In the genomic region with DNA sequence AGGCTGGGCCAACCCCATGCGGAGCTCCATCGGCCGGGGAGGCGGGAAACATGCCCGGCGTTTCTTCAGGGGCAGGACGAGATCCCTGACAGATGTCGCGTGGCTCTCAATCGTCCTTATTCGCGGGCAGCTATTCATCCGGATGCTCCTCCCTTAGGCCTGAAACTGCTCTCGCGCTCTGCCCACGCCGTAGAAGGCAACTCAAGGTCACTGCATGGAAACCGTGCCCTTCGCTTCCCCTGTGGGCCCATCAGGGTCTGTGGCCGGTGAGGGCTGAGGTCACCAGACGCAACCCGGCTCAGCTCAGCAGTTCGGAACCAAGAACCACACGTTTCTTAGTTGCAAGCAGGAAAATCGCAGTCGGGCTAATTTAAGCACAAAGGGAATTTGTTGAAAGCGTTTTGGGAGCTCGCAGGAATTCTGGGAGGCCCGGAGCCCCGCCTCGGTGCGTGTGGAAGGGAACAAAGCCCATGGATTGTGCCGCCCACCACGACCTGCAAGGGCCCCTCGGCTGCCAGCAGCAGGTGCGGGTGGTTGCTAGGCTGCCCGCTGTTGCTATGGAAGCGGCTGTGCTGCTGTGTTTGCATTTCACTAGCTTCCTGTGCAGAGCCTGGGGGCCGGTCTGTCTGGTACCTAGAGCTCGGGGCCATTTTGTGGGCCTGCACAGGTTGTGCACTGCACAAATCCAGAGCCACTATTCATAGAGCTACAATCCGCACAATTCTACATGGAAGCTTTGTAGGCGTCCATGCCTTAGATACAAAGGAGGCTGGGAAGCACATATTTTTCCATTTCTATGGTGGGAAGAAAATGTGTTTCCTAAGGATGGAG, we compare ENCODE assay signal across 1 cellular context.
TF ChIP-seq lines count a peak whose summit lies in the region.

No MANE protein-coding gene starts in this region.

TF ChIP-seq in HepG2, 621 proteins besides CTCF, POLR2A, EP300 and RAD21 (continued from another document and continues in another):
- TF ChIP-seq, protein P1, sequence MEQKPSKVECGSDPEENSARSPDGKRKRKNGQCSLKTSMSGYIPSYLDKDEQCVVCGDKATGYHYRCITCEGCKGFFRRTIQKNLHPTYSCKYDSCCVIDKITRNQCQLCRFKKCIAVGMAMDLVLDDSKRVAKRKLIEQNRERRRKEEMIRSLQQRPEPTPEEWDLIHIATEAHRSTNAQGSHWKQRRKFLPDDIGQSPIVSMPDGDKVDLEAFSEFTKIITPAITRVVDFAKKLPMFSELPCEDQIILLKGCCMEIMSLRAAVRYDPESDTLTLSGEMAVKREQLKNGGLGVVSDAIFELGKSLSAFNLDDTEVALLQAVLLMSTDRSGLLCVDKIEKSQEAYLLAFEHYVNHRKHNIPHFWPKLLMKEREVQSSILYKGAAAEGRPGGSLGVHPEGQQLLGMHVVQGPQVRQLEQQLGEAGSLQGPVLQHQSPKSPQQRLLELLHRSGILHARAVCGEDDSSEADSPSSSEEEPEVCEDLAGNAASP (CRISPR knock-in tag; IDR thresholded peaks at IDR 0.05; ENCODE audit: borderline replicate concordance) = no peak
- TF ChIP-seq MTA1 (CRISPR knock-in tag; IDR thresholded peaks at IDR 0.05; ENCODE audit: borderline replicate concordance) (peak; percentile 82; the same call in 1 of the 2 replicates), HHEX (CRISPR knock-in tag; IDR thresholded peaks at IDR 0.05) (no peak), ZBTB3 (CRISPR knock-in tag; IDR thresholded peaks at IDR 0.05; ENCODE audit: borderline replicate concordance, low read depth) (no peak), ZNF790 (CRISPR knock-in tag; IDR thresholded peaks at IDR 0.05; ENCODE audit: borderline replicate concordance) (no peak), ERF (CRISPR knock-in tag; IDR thresholded peaks at IDR 0.05) (peak; percentile 27; the same call in 1 of the 2 replicates), ESRRA (CRISPR knock-in tag; IDR thresholded peaks at IDR 0.05; ENCODE audit: low read depth) (peak; percentile 77), HMGA1 (CRISPR knock-in tag; conservative IDR thresholded peaks at IDR 0.05) (no peak), BRCA1 (CRISPR knock-in tag; IDR thresholded peaks at IDR 0.05) (no peak), JUNB (CRISPR knock-in tag; IDR thresholded peaks at IDR 0.05; ENCODE audit: borderline replicate concordance) (no peak), SIX4 (CRISPR knock-in tag; IDR thresholded peaks at IDR 0.05) (no peak), SIN3A (IDR thresholded peaks at IDR 0.05; ENCODE audit: borderline replicate concordance, low read depth, low read length) (peak; percentile 94; the same call in 1 of the 2 replicates), ZNF83 (CRISPR knock-in tag; IDR thresholded peaks at IDR 0.05; ENCODE audit: borderline replicate concordance) (no peak), ZSCAN21 (CRISPR knock-in tag; IDR thresholded peaks at IDR 0.05; ENCODE audit: borderline replicate concordance) (no peak), YY1 (IDR thresholded peaks at IDR 0.05; ENCODE audit: insufficient read depth, insufficient replicate concordance, low read depth, low read length) (peak; percentile 90), GTF2F1 (IDR thresholded peaks at IDR 0.05; ENCODE audit: low read length) (no peak), ZNF556 (CRISPR knock-in tag; IDR thresholded peaks at IDR 0.05; ENCODE audit: borderline replicate concordance) (peak; percentile 56; the same call in 1 of the 2 replicates), ZZZ3 (CRISPR knock-in tag; IDR thresholded peaks at IDR 0.05; ENCODE audit: borderline replicate concordance) (no peak), TRIM24 (CRISPR knock-in tag; IDR thresholded peaks at IDR 0.05) (no peak), ZNF30 (CRISPR knock-in tag; IDR thresholded peaks at IDR 0.05) (peak; percentile 89), GTF3A (CRISPR knock-in tag; conservative IDR thresholded peaks at IDR 0.05) (no peak; the same call in 1 of the 2 replicates), SRF (IDR thresholded peaks at IDR 0.05; ENCODE audit: low read depth, low read length) (0 out of 2 replicates have a peak, but pooled peaks have one; percentile 39), CC2D1A (CRISPR knock-in tag; IDR thresholded peaks at IDR 0.05) (no peak), ISL2 (CRISPR knock-in tag; IDR thresholded peaks at IDR 0.05) (peak; percentile 42; the same call in 1 of the 2 replicates), BCL6 (CRISPR knock-in tag; IDR thresholded peaks at IDR 0.05) (peak; percentile 65), ZNF768 (CRISPR knock-in tag; IDR thresholded peaks at IDR 0.05) (peak; percentile 80), HNF4A (CRISPR knock-in tag; IDR thresholded peaks at IDR 0.05) (peak; percentile 4; the same call in 1 of the 2 replicates), ZSCAN25 (CRISPR knock-in tag; IDR thresholded peaks at IDR 0.05) (no peak), GABPA (IDR thresholded peaks at IDR 0.05; ENCODE audit: low read depth, low read length) (no peak), GABPA (CRISPR knock-in tag; IDR thresholded peaks at IDR 0.05; ENCODE audit: low read depth) (peak; percentile 73), BORCS8-MEF2B (CRISPR knock-in tag; IDR thresholded peaks at IDR 0.05) (no peak; the same call in 1 of the 2 replicates), PAWR (CRISPR knock-in tag; IDR thresholded peaks at IDR 0.05; ENCODE audit: borderline replicate concordance) (0 out of 2 replicates have a peak, but pooled peaks have one; percentile 59), NFKB2 (CRISPR knock-in tag; IDR thresholded peaks at IDR 0.05; ENCODE audit: borderline replicate concordance) (peak; percentile 48; the same call in 1 of the 2 replicates), ATAD3A (CRISPR knock-in tag; IDR thresholded peaks at IDR 0.05) (no peak), ZNF563 (CRISPR knock-in tag; IDR thresholded peaks at IDR 0.05) (0 out of 2 replicates have a peak, but pooled peaks have one; percentile 34), HMG20B (CRISPR knock-in tag; conservative IDR thresholded peaks at IDR 0.05) (no peak; the same call in 1 of the 2 replicates), ZNF333 (CRISPR knock-in tag; IDR thresholded peaks at IDR 0.05; ENCODE audit: borderline replicate concordance) (no peak), ZNF629 (CRISPR knock-in tag; conservative IDR thresholded peaks at IDR 0.05) (no peak), FOXP1 (IDR thresholded peaks at IDR 0.05) (no peak), FOXP1 (CRISPR knock-in tag; IDR thresholded peaks at IDR 0.05) (no peak), ELF4 (CRISPR knock-in tag; IDR thresholded peaks at IDR 0.05; ENCODE audit: borderline replicate concordance) (no peak), KLF16 (CRISPR knock-in tag; IDR thresholded peaks at IDR 0.05) (peak; percentile 57 to 61; a peak in 3 of 4 replicates), IRX3 (CRISPR knock-in tag; IDR thresholded peaks at IDR 0.05; ENCODE audit: borderline replicate concordance, low read depth) (no peak), ZNF12 (CRISPR knock-in tag; IDR thresholded peaks at IDR 0.05) (no peak), NPAS2 (CRISPR knock-in tag; IDR thresholded peaks at IDR 0.05; ENCODE audit: borderline replicate concordance) (no peak), ELF1 (CRISPR knock-in tag; IDR thresholded peaks at IDR 0.05) (peak; percentile 64), ZNF891 (CRISPR knock-in tag; IDR thresholded peaks at IDR 0.05) (no peak), ZFP41 (CRISPR knock-in tag; IDR thresholded peaks at IDR 0.05; ENCODE audit: borderline replicate concordance) (no peak), ZNF317 (CRISPR knock-in tag; IDR thresholded peaks at IDR 0.05) (no peak), PTBP1 (IDR thresholded peaks at IDR 0.05; ENCODE audit: low read depth, low read length, poor library complexity, severe bottlenecking) (peak; percentile 40), ZIK1 (CRISPR knock-in tag; IDR thresholded peaks at IDR 0.05; ENCODE audit: borderline replicate concordance, low read depth) (0 out of 2 replicates have a peak, but pooled peaks have one; percentile 2), PPARG (CRISPR knock-in tag; conservative IDR thresholded peaks at IDR 0.05) (no peak), ZBTB20 (CRISPR knock-in tag; IDR thresholded peaks at IDR 0.05; ENCODE audit: borderline replicate concordance, low read depth) (no peak), ZC3H13 (CRISPR knock-in tag; IDR thresholded peaks at IDR 0.05) (no peak), TEAD2 (CRISPR knock-in tag; IDR thresholded peaks at IDR 0.05) (no peak), ZNF660 (CRISPR knock-in tag; IDR thresholded peaks at IDR 0.05; ENCODE audit: borderline replicate concordance, low read depth) (no peak), CEBPB (IDR thresholded peaks at IDR 0.05; ENCODE audit: borderline replicate concordance, low read depth, low read length) (no peak)
- TF ChIP-seq, protein P2, sequence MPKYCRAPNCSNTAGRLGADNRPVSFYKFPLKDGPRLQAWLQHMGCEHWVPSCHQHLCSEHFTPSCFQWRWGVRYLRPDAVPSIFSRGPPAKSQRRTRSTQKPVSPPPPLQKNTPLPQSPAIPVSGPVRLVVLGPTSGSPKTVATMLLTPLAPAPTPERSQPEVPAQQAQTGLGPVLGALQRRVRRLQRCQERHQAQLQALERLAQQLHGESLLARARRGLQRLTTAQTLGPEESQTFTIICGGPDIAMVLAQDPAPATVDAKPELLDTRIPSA (CRISPR knock-in tag; IDR thresholded peaks at IDR 0.05; ENCODE audit: borderline replicate concordance) = 0 out of 2 replicates have a peak, but pooled peaks have one; percentile 49
- TF ChIP-seq, protein P3, sequence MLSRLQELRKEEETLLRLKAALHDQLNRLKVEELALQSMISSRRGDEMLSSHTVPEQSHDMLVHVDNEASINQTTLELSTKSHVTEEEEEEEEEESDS (CRISPR knock-in tag; IDR thresholded peaks at IDR 0.05; ENCODE audit: borderline replicate concordance) = no peak
- TF ChIP-seq, protein P4, sequence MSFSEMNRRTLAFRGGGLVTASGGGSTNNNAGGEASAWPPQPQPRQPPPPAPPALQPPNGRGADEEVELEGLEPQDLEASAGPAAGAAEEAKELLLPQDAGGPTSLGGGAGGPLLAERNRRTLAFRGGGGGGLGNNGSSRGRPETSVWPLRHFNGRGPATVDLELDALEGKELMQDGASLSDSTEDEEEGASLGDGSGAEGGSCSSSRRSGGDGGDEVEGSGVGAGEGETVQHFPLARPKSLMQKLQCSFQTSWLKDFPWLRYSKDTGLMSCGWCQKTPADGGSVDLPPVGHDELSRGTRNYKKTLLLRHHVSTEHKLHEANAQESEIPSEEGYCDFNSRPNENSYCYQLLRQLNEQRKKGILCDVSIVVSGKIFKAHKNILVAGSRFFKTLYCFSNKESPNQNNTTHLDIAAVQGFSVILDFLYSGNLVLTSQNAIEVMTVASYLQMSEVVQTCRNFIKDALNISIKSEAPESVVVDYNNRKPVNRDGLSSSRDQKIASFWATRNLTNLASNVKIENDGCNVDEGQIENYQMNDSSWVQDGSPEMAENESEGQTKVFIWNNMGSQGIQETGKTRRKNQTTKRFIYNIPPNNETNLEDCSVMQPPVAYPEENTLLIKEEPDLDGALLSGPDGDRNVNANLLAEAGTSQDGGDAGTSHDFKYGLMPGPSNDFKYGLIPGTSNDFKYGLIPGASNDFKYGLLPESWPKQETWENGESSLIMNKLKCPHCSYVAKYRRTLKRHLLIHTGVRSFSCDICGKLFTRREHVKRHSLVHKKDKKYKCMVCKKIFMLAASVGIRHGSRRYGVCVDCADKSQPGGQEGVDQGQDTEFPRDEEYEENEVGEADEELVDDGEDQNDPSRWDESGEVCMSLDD (CRISPR knock-in tag; IDR thresholded peaks at IDR 0.05; ENCODE audit: borderline replicate concordance) = no peak
- TF ChIP-seq, protein P5, sequence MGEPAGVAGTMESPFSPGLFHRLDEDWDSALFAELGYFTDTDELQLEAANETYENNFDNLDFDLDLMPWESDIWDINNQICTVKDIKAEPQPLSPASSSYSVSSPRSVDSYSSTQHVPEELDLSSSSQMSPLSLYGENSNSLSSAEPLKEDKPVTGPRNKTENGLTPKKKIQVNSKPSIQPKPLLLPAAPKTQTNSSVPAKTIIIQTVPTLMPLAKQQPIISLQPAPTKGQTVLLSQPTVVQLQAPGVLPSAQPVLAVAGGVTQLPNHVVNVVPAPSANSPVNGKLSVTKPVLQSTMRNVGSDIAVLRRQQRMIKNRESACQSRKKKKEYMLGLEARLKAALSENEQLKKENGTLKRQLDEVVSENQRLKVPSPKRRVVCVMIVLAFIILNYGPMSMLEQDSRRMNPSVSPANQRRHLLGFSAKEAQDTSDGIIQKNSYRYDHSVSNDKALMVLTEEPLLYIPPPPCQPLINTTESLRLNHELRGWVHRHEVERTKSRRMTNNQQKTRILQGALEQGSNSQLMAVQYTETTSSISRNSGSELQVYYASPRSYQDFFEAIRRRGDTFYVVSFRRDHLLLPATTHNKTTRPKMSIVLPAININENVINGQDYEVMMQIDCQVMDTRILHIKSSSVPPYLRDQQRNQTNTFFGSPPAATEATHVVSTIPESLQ (CRISPR knock-in tag; conservative IDR thresholded peaks at IDR 0.05) = no peak
- TF ChIP-seq, protein P6, sequence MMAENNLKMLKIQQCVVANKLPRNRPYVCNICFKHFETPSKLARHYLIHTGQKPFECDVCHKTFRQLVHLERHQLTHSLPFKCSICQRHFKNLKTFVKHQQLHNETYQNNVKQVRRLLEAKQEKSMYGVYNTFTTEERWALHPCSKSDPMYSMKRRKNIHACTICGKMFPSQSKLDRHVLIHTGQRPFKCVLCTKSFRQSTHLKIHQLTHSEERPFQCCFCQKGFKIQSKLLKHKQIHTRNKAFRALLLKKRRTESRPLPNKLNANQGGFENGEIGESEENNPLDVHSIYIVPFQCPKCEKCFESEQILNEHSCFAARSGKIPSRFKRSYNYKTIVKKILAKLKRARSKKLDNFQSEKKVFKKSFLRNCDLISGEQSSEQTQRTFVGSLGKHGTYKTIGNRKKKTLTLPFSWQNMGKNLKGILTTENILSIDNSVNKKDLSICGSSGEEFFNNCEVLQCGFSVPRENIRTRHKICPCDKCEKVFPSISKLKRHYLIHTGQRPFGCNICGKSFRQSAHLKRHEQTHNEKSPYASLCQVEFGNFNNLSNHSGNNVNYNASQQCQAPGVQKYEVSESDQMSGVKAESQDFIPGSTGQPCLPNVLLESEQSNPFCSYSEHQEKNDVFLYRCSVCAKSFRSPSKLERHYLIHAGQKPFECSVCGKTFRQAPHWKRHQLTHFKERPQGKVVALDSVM (CRISPR knock-in tag; IDR thresholded peaks at IDR 0.05) = no peak
- TF ChIP-seq, protein P7, sequence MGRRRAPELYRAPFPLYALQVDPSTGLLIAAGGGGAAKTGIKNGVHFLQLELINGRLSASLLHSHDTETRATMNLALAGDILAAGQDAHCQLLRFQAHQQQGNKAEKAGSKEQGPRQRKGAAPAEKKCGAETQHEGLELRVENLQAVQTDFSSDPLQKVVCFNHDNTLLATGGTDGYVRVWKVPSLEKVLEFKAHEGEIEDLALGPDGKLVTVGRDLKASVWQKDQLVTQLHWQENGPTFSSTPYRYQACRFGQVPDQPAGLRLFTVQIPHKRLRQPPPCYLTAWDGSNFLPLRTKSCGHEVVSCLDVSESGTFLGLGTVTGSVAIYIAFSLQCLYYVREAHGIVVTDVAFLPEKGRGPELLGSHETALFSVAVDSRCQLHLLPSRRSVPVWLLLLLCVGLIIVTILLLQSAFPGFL (CRISPR knock-in tag; IDR thresholded peaks at IDR 0.05) = no peak
- TF ChIP-seq, protein P8, sequence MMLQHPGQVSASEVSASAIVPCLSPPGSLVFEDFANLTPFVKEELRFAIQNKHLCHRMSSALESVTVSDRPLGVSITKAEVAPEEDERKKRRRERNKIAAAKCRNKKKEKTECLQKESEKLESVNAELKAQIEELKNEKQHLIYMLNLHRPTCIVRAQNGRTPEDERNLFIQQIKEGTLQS (CRISPR knock-in tag; IDR thresholded peaks at IDR 0.05) = no peak
